10 cellular contexts compared by ENCODE assay signal in genomic region chr7:131625817-131626372, GRCh38.
DNase-seq lines count a peak whose midpoint lies in the region; ATAC-seq and TF ChIP-seq lines count a peak whose summit lies in the region.
"Had no signal": no experiment of that assay in that cellular context is flagged by ENCODE, and none has a peak within 500 bp of the region (broad histone marks: within the 10 kb centered on the region; RNA-seq: fewer than 3 reads in every experiment).

No MANE protein-coding gene starts in this region.

- POLR2A ChIA-PET in SK-N-SH (lab: Yijun Ruan, JAX): interaction anchor here (1.5 kb wide), 1 partner anchor 11 kb away, joined by 4 read pairs; no protein-coding TSS in a partner anchor

- no peak for ATAC-seq in stimulated activated naive CD8-positive, alpha-beta T cell treated with anti-CD3 and anti-CD28 coated beads, Interleukin-15, amount 100 ng/mL, for 72 hours
- no peak for ATAC-seq in HG02852 (IDR thresholded peaks at IDR 0.05; ENCODE audit: unreplicated experiment)
- no peak for ATAC-seq in GM21515 (IDR thresholded peaks at IDR 0.05; ENCODE audit: unreplicated experiment)

- peaks cover 18 to 51% of the 10 kb centered on the region in 2 experiments; a peak in 3 of 4 replicates for H3K4me1 ChIP-seq in SK-N-SH (ENCODE audit: control insufficient read depth in 1 of 2, insufficient read depth in 2 of 2, low read depth in 1 of 2, low read length in 1 of 2)
- H3K4me1 ChIP-seq in neuronal stem cell (ENCODE audit: control insufficient read depth in 2 of 2, insufficient read depth in 1 of 2, low read depth in 1 of 2, low read length in 2 of 2): peaks cover 20 to 25% of the 10 kb centered on the region in 2 donors

- no peak overlapping the region for H4K91ac ChIP-seq in neuronal stem cell (ENCODE audit: low read depth, low read length, poor library complexity)

- H3K27me3 ChIP-seq in SK-N-SH (ENCODE audit: insufficient read depth): no peaks in the 10 kb centered on the region
- no peaks in the 10 kb centered on the region for H3K27me3 ChIP-seq in neuronal stem cell (ENCODE audit: control insufficient read depth in 3 of 3, insufficient read depth in 3 of 3, low read depth in 1 of 3, low read length in 3 of 3)

- H2AFZ ChIP-seq in SK-N-SH (ENCODE audit: low read depth): peak overlapping the region; percentile 58
- H2AFZ ChIP-seq in neuronal stem cell (ENCODE audit: low read length): peak overlapping the region; percentile 86

- 39% methylated on average over 6 of the region's 12 CpGs for WGBS in SK-N-SH (ENCODE audit: low lambda C conversion rate)
- WGBS in neuronal stem cell (ENCODE audit: extremely low coverage in 2 of 2, insufficient read length in 2 of 2, insufficient replicate concordance in 1 of 2), 2 donors: no CpG with 5 or more reads among the region's 12 CpGs

- DNase-seq in EL: peak; percentile 97
- DNase-seq in SK-N-SH: peak; percentile 56
- DNase-seq in glutamatergic neuron: peak; percentile 39
- DNase-seq in neuronal stem cell (ENCODE audit: low spot score): peak; percentile 55
- DNase-seq in stimulated activated naive CD8-positive, alpha-beta T cell treated with anti-CD3 and anti-CD28 coated beads, Interleukin-15, amount 100 ng/mL, for 72 hours: no peak
- no peak for DNase-seq in HuH-7 (ENCODE audit: low spot score)
- DNase-seq: activated gamma-delta T cell, DMS79 had no signal

- H2AK5ac ChIP-seq in neuronal stem cell (ENCODE audit: low read depth, low read length): no peak overlapping the region

- H3K79me1 ChIP-seq in neuronal stem cell (ENCODE audit: low read depth, low read length): no peaks in the 10 kb centered on the region

- H3K79me2 ChIP-seq in SK-N-SH (ENCODE audit: insufficient read depth): peaks cover 16% of the 10 kb centered on the region

- H2BK12ac ChIP-seq in neuronal stem cell (ENCODE audit: low read length): no peak overlapping the region

- no peak overlapping the region for H2BK120ac ChIP-seq in neuronal stem cell (ENCODE audit: low read depth, low read length)

- TF ChIP-seq EP300 in SK-N-SH (IDR thresholded peaks at IDR 0.05; ENCODE audit: borderline replicate concordance in 1 of 2, low read depth in 1 of 2, low read length in 1 of 2): peak in 1 of 2 experiments; percentile 97; a peak in 2 of 4 replicates

- no peaks in the 10 kb centered on the region for H4K20me1 ChIP-seq in SK-N-SH (ENCODE audit: insufficient read depth)

- H3K9ac ChIP-seq in SK-N-SH (peak overlapping the region; percentile 57), neuronal stem cell (ENCODE audit: low read depth, low read length, poor library complexity) (no peak overlapping the region)

- H2BK5ac ChIP-seq in neuronal stem cell (ENCODE audit: low read length): peak overlapping the region; percentile 30

- CTCF ChIA-PET in SK-N-SH (lab: Yijun Ruan, JAX): interaction anchor here (0.9 to 3.3 kb wide), 8 partner anchors 10 to 119 kb away, joined by 3 to 17 read pairs (median 5); no protein-coding TSS in a partner anchor

- no peaks in the 10 kb centered on the region for H3K4me1 Mint-ChIP-seq in glutamatergic neuron (ENCODE audit: low read depth, unreplicated experiment)
- H3K4me1 Mint-ChIP-seq in stimulated activated naive CD8-positive, alpha-beta T cell treated with anti-CD3 and anti-CD28 coated beads, Interleukin-15, amount 100 ng/mL, for 72 hours: no peaks in the 10 kb centered on the region

- no peaks in the 10 kb centered on the region for H3K36me3 Mint-ChIP-seq in glutamatergic neuron (ENCODE audit: unreplicated experiment)

- peak overlapping the region; percentile 69 for H3K18ac ChIP-seq in neuronal stem cell (ENCODE audit: low read length)

- TF ChIP-seq CTCF in SK-N-SH (IDR thresholded peaks at IDR 0.05) (peak; percentile 42), glutamatergic neuron (IDR thresholded peaks at IDR 0.05; ENCODE audit: partially characterized antibody, unreplicated experiment) (no peak)

- H3K36me3 ChIP-seq in SK-N-SH (replicated peaks in 1 of 2; ENCODE audit: control insufficient read depth in 1 of 2, insufficient read depth in 2 of 2, low read length in 1 of 2): no peaks in the 10 kb centered on the region
- no peaks in the 10 kb centered on the region for H3K36me3 ChIP-seq in neuronal stem cell (replicated peaks in 1 of 2; ENCODE audit: control insufficient read depth in 2 of 2, insufficient read depth in 2 of 2, low read length in 2 of 2)

- H3K9me3 ChIP-seq in SK-N-SH (no peaks in the 10 kb centered on the region), neuronal stem cell (replicated peaks in 1 of 2; ENCODE audit: control insufficient read depth in 2 of 2, insufficient read depth in 1 of 2, low read depth in 1 of 2, low read length in 2 of 2) (no peaks in the 10 kb centered on the region)

- H3K27ac ChIP-seq in SK-N-SH (ENCODE audit: low read depth in 2 of 2, low read length in 1 of 2) (peak overlapping the region; percentile 39 to 93; a peak in 3 of 4 replicates), neuronal stem cell (replicated peaks; ENCODE audit: low read length) (peak overlapping the region; percentile 77)

- TF ChIP-seq RAD21 in SK-N-SH (IDR thresholded peaks at IDR 0.05; ENCODE audit: low read length): no peak

- H3K4me3 Mint-ChIP-seq in glutamatergic neuron (ENCODE audit: unreplicated experiment): no peak overlapping the region
- no peak overlapping the region for H3K4me3 Mint-ChIP-seq in stimulated activated naive CD8-positive, alpha-beta T cell treated with anti-CD3 and anti-CD28 coated beads, Interleukin-15, amount 100 ng/mL, for 72 hours

- H3F3A ChIP-seq in SK-N-SH (replicated peaks; ENCODE audit: insufficient read depth): peaks cover 41% of the 10 kb centered on the region

- H4K8ac ChIP-seq in neuronal stem cell (ENCODE audit: low read depth, low read length): peak overlapping the region; percentile 45

- no peak overlapping the region for H3K27ac Mint-ChIP-seq in glutamatergic neuron (ENCODE audit: unreplicated experiment)
- no peak overlapping the region for H3K27ac Mint-ChIP-seq in stimulated activated naive CD8-positive, alpha-beta T cell treated with anti-CD3 and anti-CD28 coated beads, Interleukin-15, amount 100 ng/mL, for 72 hours

- H3K4me3 ChIP-seq in SK-N-SH (ENCODE audit: low read depth in 2 of 2, low read length in 1 of 2) (no peak overlapping the region), neuronal stem cell (ENCODE audit: low read length in 2 of 2) (no peak overlapping the region)

- H3K14ac ChIP-seq in neuronal stem cell (ENCODE audit: low read length): no peak overlapping the region

- H3K4me2 ChIP-seq in SK-N-SH (peak overlapping the region; percentile 70), neuronal stem cell (ENCODE audit: insufficient read depth, low read length, poor library complexity, severe bottlenecking) (peak overlapping the region; percentile 39)

- H2BK15ac ChIP-seq in neuronal stem cell (ENCODE audit: low read length): peak overlapping the region; percentile 81

- peaks cover 9% of the 10 kb centered on the region for H3K9me3 Mint-ChIP-seq in glutamatergic neuron (ENCODE audit: unreplicated experiment)
- H3K9me3 Mint-ChIP-seq in stimulated activated naive CD8-positive, alpha-beta T cell treated with anti-CD3 and anti-CD28 coated beads, Interleukin-15, amount 100 ng/mL, for 72 hours: no peaks in the 10 kb centered on the region

- no peak overlapping the region for H3K23ac ChIP-seq in neuronal stem cell (ENCODE audit: low read depth, low read length, poor library complexity)

- no peaks in the 10 kb centered on the region for H3K9me2 ChIP-seq in SK-N-SH

- peaks cover 6% of the 10 kb centered on the region for H3K27me3 Mint-ChIP-seq in glutamatergic neuron (ENCODE audit: unreplicated experiment)
- peaks cover 16% of the 10 kb centered on the region for H3K27me3 Mint-ChIP-seq in stimulated activated naive CD8-positive, alpha-beta T cell treated with anti-CD3 and anti-CD28 coated beads, Interleukin-15, amount 100 ng/mL, for 72 hours

- no peak overlapping the region for H3K4ac ChIP-seq in neuronal stem cell (ENCODE audit: low read length)

TF ChIP-seq in SK-N-SH, 30 proteins besides CTCF, POLR2A, EP300 and RAD21 (continues in another document):
- TF ChIP-seq TAF1 (IDR thresholded peaks at IDR 0.05; ENCODE audit: borderline replicate concordance, low read depth, low read length): 0 out of 2 replicates have a peak, but pooled peaks have one; percentile 35
- TF ChIP-seq RFX5 (IDR thresholded peaks at IDR 0.05; ENCODE audit: low read length): no peak
- peak; percentile 56; the same call in 1 of the 2 replicates for TF ChIP-seq POLR2AphosphoS5 (IDR thresholded peaks at IDR 0.05; ENCODE audit: low read depth, low read length)
- peak; percentile 93 for TF ChIP-seq FOSL2 (IDR thresholded peaks at IDR 0.05; ENCODE audit: borderline replicate concordance, low read depth)
- peak; percentile 51; the same call in 1 of the 2 replicates for TF ChIP-seq YY1 (IDR thresholded peaks at IDR 0.05; ENCODE audit: low read depth)
- no peak for TF ChIP-seq FOXM1 (IDR thresholded peaks at IDR 0.05; ENCODE audit: low read depth)
- TF ChIP-seq JUND (IDR thresholded peaks at IDR 0.05): peak; percentile 88
- TF ChIP-seq REST (IDR thresholded peaks at IDR 0.05; ENCODE audit: low read depth, low read length): no peak
- TF ChIP-seq TCF12 (IDR thresholded peaks at IDR 0.05): peak; percentile 92
- no peak for TF ChIP-seq NRF1 (IDR thresholded peaks at IDR 0.05; ENCODE audit: low read depth, low read length)

Comparison
In these comparisons a context has a peak if more than half of its experiments do, and no peak if none do; other contexts are left out.
1. DNase-seq: peak in EL (single experiment), SK-N-SH (single experiment), glutamatergic neuron (single experiment) and neuronal stem cell (single experiment); none in stimulated activated naive CD8-positive, alpha-beta T cell treated with anti-CD3 and anti-CD28 coated beads, Interleukin-15, amount 100 ng/mL, for 72 hours (0 of 2) and HuH-7 (single experiment).